Comparison of ENCODE assay signal across 21 cellular contexts in genomic region chr3:52620580-52620979, GRCh38.
"Had no signal": no experiment of that assay in that cellular context is flagged by ENCODE, and none has a peak within 500 bp of the region (broad histone marks: within the 10 kb centered on the region; RNA-seq: fewer than 3 reads in every experiment).

No MANE protein-coding gene starts in this region.

- H3K27ac ChIP-seq: coronary artery, heart left ventricle, right atrium auricular region, sigmoid colon, skin epidermis, stomach, thoracic aorta, transverse colon had no signal

- H3K9me3 Mint-ChIP-seq: naive B cell, neural crest cell had no signal

- H3K9me3 ChIP-seq: heart left ventricle, right atrium auricular region, sigmoid colon, stomach, thoracic aorta, transverse colon had no signal

- DNase-seq: effector CD4-positive, alpha-beta T cell; heart left ventricle; hippocampal formation; left colon; left ventricle myocardium superior; mesendoderm; naive B cell; sigmoid colon; stimulated activated CD4-positive, alpha-beta T cell treated with anti-CD3 and anti-CD28 coated beads, Interleukin-2, amount 100 ng/mL, for 24 hours; stimulated activated CD4-positive, alpha-beta T cell treated with anti-CD3 and anti-CD28 coated beads, Interleukin-4, amount 100 ng/mL, for 4 hours; stimulated activated naive CD4-positive, alpha-beta T cell; stomach; substantia nigra; transverse colon had no signal

- H3K27me3 ChIP-seq: heart left ventricle, right atrium auricular region, sigmoid colon, stomach, transverse colon had no signal

- H3K4me1 Mint-ChIP-seq: neural crest cell had no signal

- H3K4me3 Mint-ChIP-seq: naive B cell, neural crest cell had no signal

- ATAC-seq: esophagus mucosa, heart left ventricle, left colon, left ventricle myocardium superior had no signal

- H3K27me3 Mint-ChIP-seq: naive B cell had no signal

- FAIRE-seq: frontal cortex had no signal
